In the genomic region with DNA sequence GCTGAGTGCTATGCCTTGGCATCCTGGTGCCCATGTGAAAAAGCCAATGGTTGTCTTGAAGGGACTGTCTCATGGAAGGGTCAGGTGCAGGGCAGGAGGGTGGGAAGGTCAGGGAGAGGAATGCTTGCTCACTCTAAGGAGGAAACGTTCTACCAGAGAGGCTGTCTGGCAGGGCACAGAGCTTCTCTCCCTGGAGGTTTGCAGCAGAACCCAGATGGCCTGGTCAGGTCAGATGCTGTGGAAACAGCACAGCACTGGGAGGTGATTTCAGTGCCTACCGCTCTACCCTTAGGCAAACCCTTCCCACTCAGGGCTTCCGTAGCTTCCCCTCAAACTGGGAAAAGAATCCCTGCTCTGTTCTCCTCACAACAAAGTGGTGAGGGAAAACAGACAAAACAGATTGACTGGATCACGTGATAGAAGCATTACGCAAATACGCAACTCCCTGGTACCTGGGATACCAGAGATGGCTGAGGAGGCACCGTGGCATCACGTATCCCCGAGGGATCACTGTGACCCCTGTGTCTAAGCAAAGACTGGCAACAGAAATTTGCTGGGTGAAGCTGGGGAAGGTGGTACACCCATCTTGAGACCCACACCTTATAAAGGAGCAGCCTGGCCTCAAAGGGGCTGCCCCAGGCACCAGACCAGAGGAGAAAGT, we compare ENCODE assay signal across 8 cellular contexts. TPM values are rescaled to one million over a fixed set of nuclear protein-coding genes. Genes with fewer than 3 reads are reported as not detected.
A peak's percentile ranks its signal among the peaks of the same experiment; 100 is the strongest.
DNase-seq lines count a peak whose midpoint lies in the region; TF ChIP-seq lines count a peak whose summit lies in the region.

No MANE protein-coding gene starts in this region.

- no TSS peak for BruUV-seq in Caco-2 (replicated peaks; lab: Mats Ljungman, UMichigan)

- H3K4me3 Mint-ChIP-seq in Caco-2 (ENCODE audit: unreplicated experiment): peak overlapping the region; percentile 16

- no peak for TF ChIP-seq CTCF in Caco-2 (IDR thresholded peaks at IDR 0.05; ENCODE audit: insufficient read depth in 1 of 2, low read depth in 1 of 2, low read length in 1 of 2, severe bottlenecking in 1 of 2, unreplicated experiment in 1 of 2)
- TF ChIP-seq CTCF in Peyer's patch (IDR thresholded peaks at IDR 0.05): no peak
- TF ChIP-seq CTCF in ovary (IDR thresholded peaks at IDR 0.05): no peak

- no peaks in the 10 kb centered on the region for H3K27me3 Mint-ChIP-seq in Caco-2 (ENCODE audit: insufficient read depth, unreplicated experiment)

- peaks cover 50% of the 10 kb centered on the region for H3K4me1 Mint-ChIP-seq in Caco-2 (ENCODE audit: low read depth, unreplicated experiment)

- H3K36me3 ChIP-seq in Caco-2 (ENCODE audit: control insufficient read depth, insufficient read depth, low read length): peaks cover 3% of the 10 kb centered on the region; the same call in 1 of the 2 replicates
- H3K36me3 ChIP-seq in Peyer's patch: no peaks in the 10 kb centered on the region
- peaks cover 0 to 7% of the 10 kb centered on the region in 2 donors for H3K36me3 ChIP-seq in duodenal mucosa (ENCODE audit: control insufficient read depth in 1 of 2, insufficient read depth in 2 of 2, low read length in 2 of 2)
- H3K36me3 ChIP-seq in ovary: no peaks in the 10 kb centered on the region

- H3K27ac ChIP-seq in Peyer's patch: peak overlapping the region; percentile 92 to 99 (median 99)
- H3K27ac ChIP-seq in duodenal mucosa (ENCODE audit: low read depth, low read length): peak overlapping the region; percentile 43
- H3K27ac ChIP-seq in ovary: peak overlapping the region; percentile 53 to 98

- POLR2A ChIA-PET in Caco-2 (lab: Charles Lee): no interaction called here

- CTCF ChIA-PET in Caco-2 (lab: Charles Lee): no interaction called here

- no peaks in the 10 kb centered on the region for H3K27me3 ChIP-seq in Caco-2 (replicated peaks; ENCODE audit: control insufficient read depth, insufficient read depth, low read length)
- no peaks in the 10 kb centered on the region for H3K27me3 ChIP-seq in Peyer's patch
- H3K27me3 ChIP-seq in duodenal mucosa (ENCODE audit: control insufficient read depth in 1 of 2, insufficient read depth in 2 of 2, low read length in 2 of 2): no peaks in the 10 kb centered on the region
- H3K27me3 ChIP-seq in ovary: no peaks in the 10 kb centered on the region

- H3K9me3 ChIP-seq in Caco-2 (no peaks in the 10 kb centered on the region), Peyer's patch (no peaks in the 10 kb centered on the region), duodenal mucosa (ENCODE audit: control insufficient read depth in 1 of 2, low read length in 2 of 2) (no peaks in the 10 kb centered on the region), ovary (no peaks in the 10 kb centered on the region)

- no peak for DNase-seq in Caco-2
- DNase-seq in Peyer's patch: peak in 1 of 3 donors; percentile 53
- peak in 3 of 5 donors; percentile 18 to 26 (median 21) for DNase-seq in ovary
- DNase-seq in NCI-H2227 (lab: John Stamatoyannopoulos, UW; ENCODE audit: unreplicated experiment): no peak
- no peak for DNase-seq in stimulated activated naive CD4-positive, alpha-beta T cell treated with Interleukin-2 at 50 U/mL for 16 hours (lab: John Stamatoyannopoulos, UW)
- no peak for DNase-seq in NCI-H146 (lab: John Stamatoyannopoulos, UW)
- no peak for DNase-seq in DMS153 treated with DMSO at 0.1 percent for 48 hours (lab: John Stamatoyannopoulos, UW; ENCODE audit: unreplicated experiment)

- H3K36me3 Mint-ChIP-seq in Caco-2 (ENCODE audit: insufficient read depth, unreplicated experiment): peaks cover 41% of the 10 kb centered on the region

- intact Hi-C loops in Caco-2 (cut with micrococcal nuclease; ENCODE audit: unreplicated experiment) (no loop called here), ovary (cut with DNase I) (no loop called here)

- H3K4me3 ChIP-seq in Caco-2 (ENCODE audit: low read depth, low read length) (no peak overlapping the region), Peyer's patch (peak overlapping the region in 2 of 4 donors; percentile 75 to 85), duodenal mucosa (ENCODE audit: low read depth in 1 of 2, low read length in 2 of 2) (peak overlapping the region; percentile 85 to 90), ovary (no peak overlapping the region)

- peaks cover 41% of the 10 kb centered on the region for H3K4me1 ChIP-seq in Caco-2
- peaks cover 4 to 70% (median 50%) of the 10 kb centered on the region in 4 donors for H3K4me1 ChIP-seq in Peyer's patch
- peaks cover 55 to 71% of the 10 kb centered on the region in 2 donors for H3K4me1 ChIP-seq in duodenal mucosa (ENCODE audit: control insufficient read depth in 1 of 2, insufficient read depth in 2 of 2, low read length in 2 of 2)
- peaks cover 32% of the 10 kb centered on the region for H3K4me1 ChIP-seq in ovary (ENCODE audit: insufficient read depth)

- TF ChIP-seq POLR2A in Peyer's patch (IDR thresholded peaks at IDR 0.05): no peak
- no peak for TF ChIP-seq POLR2A in ovary (IDR thresholded peaks at IDR 0.05)

- H3K9me3 Mint-ChIP-seq in Caco-2 (ENCODE audit: unreplicated experiment): no peaks in the 10 kb centered on the region

- H3K27ac Mint-ChIP-seq in Caco-2 (ENCODE audit: unreplicated experiment): no peak overlapping the region

- no peak for TF ChIP-seq EP300 in ovary (IDR thresholded peaks at IDR 0.05)

- peak overlapping the region in 1 of 2 donors; percentile 54 for H3K9ac ChIP-seq in duodenal mucosa (ENCODE audit: low read depth in 1 of 2, low read length in 2 of 2)

- 57 to 75% (median 62%) methylated on average over 9 of the region's 9 CpGs for WGBS in ovary, 3 donors

RNA-seq across cellular contexts. Expression of gene MGAT1, which starts 3.9 kb away (rescaled TPM):
- 80.1 and 82.5 TPM in 2 replicates for total RNA-seq in Caco-2 (2022)
- total RNA-seq in Peyer's patch: 100 to 1,000 TPM; 102 to 155 (median 144) TPM
- 100 to 1,000 TPM in 5 of 7 donors, 10 to 100 TPM in 2; 84.0 to 154 (median 131) TPM for total RNA-seq in ovary
- polyA plus RNA-seq in ovary: 100 to 1,000 TPM in 1 of 2 donors, 10 to 100 TPM in 1; 66.6 to 128 TPM

RNA-seq across cellular contexts. Expression of gene ZFP62, which starts 54.6 kb away (rescaled TPM):
- total RNA-seq in Caco-2 (2022): 34.4 and 35.9 TPM in 2 replicates
- total RNA-seq in Peyer's patch: 10 to 100 TPM; 22.4 to 45.8 (median 36.4) TPM
- 10 to 100 TPM; 22.7 to 47.8 (median 33.8) TPM for total RNA-seq in ovary
- 10 to 100 TPM; 23.2 to 36.3 TPM for polyA plus RNA-seq in ovary

Comparison
In these comparisons a context has a peak if more than half of its experiments do, and no peak if none do; other contexts are left out.
1. DNase-seq: peak in ovary (3 of 5); none in Caco-2 (0 of 2), NCI-H2227 (single experiment), stimulated activated naive CD4-positive, alpha-beta T cell treated with Interleukin-2 at 50 U/mL for 16 hours (single experiment), NCI-H146 (single experiment) and DMS153 treated with DMSO at 0.1 percent for 48 hours (single experiment).
2. H3K4me3 ChIP-seq: peak in duodenal mucosa (2 of 2); none in Caco-2 (single experiment) and ovary (single experiment).
3. H3K27ac ChIP-seq: peak in every context shown above with its lines; median percentile 99 in Peyer's patch; 76 in ovary; 43 in duodenal mucosa.